ENCODE assay signal across 16 cellular contexts in the genomic region with DNA sequence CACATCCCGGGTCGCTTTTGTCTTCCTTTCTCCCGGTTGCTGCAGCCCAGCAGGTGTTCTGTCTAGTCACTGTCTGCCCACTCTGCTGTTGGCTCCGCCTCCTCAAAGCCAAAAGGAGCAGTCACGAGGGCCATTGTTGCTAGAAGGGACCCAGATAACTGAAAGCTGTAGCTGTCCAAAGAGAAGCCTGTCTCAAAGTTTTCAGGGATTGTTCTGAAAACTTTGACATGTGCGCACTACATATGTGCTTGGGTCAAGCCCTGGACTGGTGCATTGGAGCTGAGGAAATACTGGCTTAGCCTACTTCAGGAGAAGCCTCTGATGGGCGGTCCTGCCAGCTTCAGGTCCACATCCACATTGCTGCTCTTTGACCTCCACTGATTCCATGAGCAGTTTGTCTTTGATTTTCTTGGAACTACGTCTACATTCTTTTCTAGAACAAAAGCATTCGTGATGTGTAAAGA. TPM values are rescaled to one million over a fixed set of nuclear protein-coding genes. Genes with fewer than 3 reads are reported as not detected.
DNase-seq lines count a peak whose midpoint lies in the region; ATAC-seq and TF ChIP-seq lines count a peak whose summit lies in the region.
"Had no signal": no experiment of that assay in that cellular context is flagged by ENCODE, and none has a peak within 500 bp of the region (broad histone marks: within the 10 kb centered on the region; RNA-seq: fewer than 3 reads in every experiment).

No MANE protein-coding gene starts in this region.

- no peak overlapping the region for H2AK5ac ChIP-seq in neuronal stem cell (ENCODE audit: low read depth, low read length)

- no peaks in the 10 kb centered on the region for H3K9me3 ChIP-seq in neuronal stem cell (replicated peaks in 1 of 2; ENCODE audit: control insufficient read depth in 2 of 2, insufficient read depth in 1 of 2, low read depth in 1 of 2, low read length in 2 of 2)
- H3K9me3 ChIP-seq: upper lobe of right lung had no signal

- no peak overlapping the region for H3K14ac ChIP-seq in neuronal stem cell (ENCODE audit: low read length)

- H3K4me1 ChIP-seq in neuronal stem cell (ENCODE audit: control insufficient read depth in 2 of 2, insufficient read depth in 1 of 2, low read depth in 1 of 2, low read length in 2 of 2) = peaks cover 5% of the 10 kb centered on the region in 2 donors
- H3K4me1 ChIP-seq: upper lobe of right lung had no signal

- no peak overlapping the region for H4K8ac ChIP-seq in neuronal stem cell (ENCODE audit: low read depth, low read length)

- H2AFZ ChIP-seq in neuronal stem cell (ENCODE audit: low read length) = peak overlapping the region; percentile 89

- H3K23ac ChIP-seq in neuronal stem cell (ENCODE audit: low read depth, low read length, poor library complexity) = no peak overlapping the region

- H3K9ac ChIP-seq in neuronal stem cell (ENCODE audit: low read depth, low read length, poor library complexity) = no peak overlapping the region

- peak; percentile 18 for DNase-seq in NCI-H82 (lab: John Stamatoyannopoulos, UW)
- DNase-seq in NCI-H82 treated with DMSO at 0.1 percent for 48 hours (lab: John Stamatoyannopoulos, UW; ENCODE audit: unreplicated experiment) = no peak
- peak; percentile 3 for DNase-seq in NCI-H2227 treated with DMSO at 0.1 percent for 48 hours (lab: John Stamatoyannopoulos, UW)
- DNase-seq in brain microvascular endothelial cell = peak; percentile 46
- DNase-seq in neuronal stem cell (ENCODE audit: low spot score) = peak; percentile 59
- no peak for DNase-seq in NCI-H2081 (lab: John Stamatoyannopoulos, UW)
- DNase-seq: amniotic stem cell; DMS79 treated with DMSO at 0.1 percent for 48 hours; foreskin melanocyte; NCI-H1417 treated with DMSO at 0.1 percent for 48 hours; stimulated activated CD4-positive, alpha-beta T cell treated with anti-CD3 and anti-CD28 coated beads, Interleukin-15, amount 100 ng/mL, for 24 hours; stimulated activated CD8-positive, alpha-beta memory T cell treated with anti-CD3 and anti-CD28 coated beads, Interleukin-4, amount 100 ng/mL, for 48 hours; upper lobe of right lung had no signal

- H3K27me3 ChIP-seq in brain microvascular endothelial cell (replicated peaks) (no peaks in the 10 kb centered on the region), neuronal stem cell (ENCODE audit: control insufficient read depth in 3 of 3, insufficient read depth in 3 of 3, low read depth in 1 of 3, low read length in 3 of 3) (no peaks in the 10 kb centered on the region)
- H3K27me3 ChIP-seq: upper lobe of right lung had no signal

- peak overlapping the region; percentile 11 for H3K18ac ChIP-seq in neuronal stem cell (ENCODE audit: low read length)

- no peak overlapping the region for H2BK5ac ChIP-seq in neuronal stem cell (ENCODE audit: low read length)

- H4K91ac ChIP-seq in neuronal stem cell (ENCODE audit: low read depth, low read length, poor library complexity) = no peak overlapping the region

- no peaks in the 10 kb centered on the region for H3K79me1 ChIP-seq in neuronal stem cell (ENCODE audit: low read depth, low read length)

- H3K27ac ChIP-seq in brain microvascular endothelial cell (no peak overlapping the region), neuronal stem cell (replicated peaks; ENCODE audit: low read length) (peak overlapping the region; percentile 46)
- H3K27ac ChIP-seq: upper lobe of right lung had no signal

- H2BK15ac ChIP-seq in neuronal stem cell (ENCODE audit: low read length) = no peak overlapping the region

- no peak overlapping the region for H2BK12ac ChIP-seq in neuronal stem cell (ENCODE audit: low read length)

- WGBS in neuronal stem cell (ENCODE audit: extremely low coverage in 2 of 2, insufficient read length in 2 of 2, insufficient replicate concordance in 1 of 2), 2 donors = no CpG with 5 or more reads among the region's 9 CpGs

- no peak overlapping the region for H2BK120ac ChIP-seq in neuronal stem cell (ENCODE audit: low read depth, low read length)

- in situ Hi-C loops in brain microvascular endothelial cell (cut with HindIII; ENCODE audit: low pct_ligation_motif_present, low sequenced_read_pairs) = no loop called here

- H3K36me3 ChIP-seq in brain microvascular endothelial cell (replicated peaks) (no peaks in the 10 kb centered on the region), neuronal stem cell (replicated peaks in 1 of 2; ENCODE audit: control insufficient read depth in 2 of 2, insufficient read depth in 2 of 2, low read length in 2 of 2) (no peaks in the 10 kb centered on the region)
- H3K36me3 ChIP-seq: upper lobe of right lung had no signal

- no peak for ATAC-seq in GM21367 (IDR thresholded peaks at IDR 0.05; ENCODE audit: unreplicated experiment)
- ATAC-seq in HG03025 (IDR thresholded peaks at IDR 0.05; ENCODE audit: low FRiP score, unreplicated experiment) = no peak
- ATAC-seq: upper lobe of right lung had no signal

- H3K4ac ChIP-seq in neuronal stem cell (ENCODE audit: low read length) = no peak overlapping the region

- TF ChIP-seq CTCF in brain microvascular endothelial cell (IDR thresholded peaks at IDR 0.05; ENCODE audit: low read depth, low read length, missing control alignments) = no peak

- H3K4me3 ChIP-seq in brain microvascular endothelial cell (ENCODE audit: low read depth, low read length) (no peak overlapping the region), neuronal stem cell (ENCODE audit: low read length in 2 of 2) (no peak overlapping the region)
- H3K4me3 ChIP-seq: upper lobe of right lung had no signal

- H3K4me2 ChIP-seq in neuronal stem cell (ENCODE audit: insufficient read depth, low read length, poor library complexity, severe bottlenecking) = no peak overlapping the region

RNA-seq across cellular contexts. Expression of a gene that starts 8.8 kb away (rescaled TPM):
- not detected for polyA plus RNA-seq in neuronal stem cell (2013, experiment 1 of 2)
- polyA plus RNA-seq in neuronal stem cell (2013, experiment 2 of 2) = not detected
- polyA plus RNA-seq: AG04450 had no signal

RNA-seq across cellular contexts. Expression of a gene that starts 45.4 kb away (rescaled TPM):
- polyA plus RNA-seq in neuronal stem cell (2013, experiment 1 of 2) = not detected
- polyA plus RNA-seq in neuronal stem cell (2013, experiment 2 of 2) = not detected
- polyA plus RNA-seq: AG04450 had no signal

Comparison
In these comparisons a context has a peak if more than half of its experiments do, and no peak if none do; other contexts are left out.
1. DNase-seq: peak in NCI-H82 (single experiment), NCI-H2227 treated with DMSO at 0.1 percent for 48 hours (single experiment), brain microvascular endothelial cell (single experiment) and neuronal stem cell (single experiment); none in NCI-H82 treated with DMSO at 0.1 percent for 48 hours (single experiment) and NCI-H2081 (0 of 2).